Comparison of ENCODE assay signal across 2 cellular contexts in the genomic region with DNA sequence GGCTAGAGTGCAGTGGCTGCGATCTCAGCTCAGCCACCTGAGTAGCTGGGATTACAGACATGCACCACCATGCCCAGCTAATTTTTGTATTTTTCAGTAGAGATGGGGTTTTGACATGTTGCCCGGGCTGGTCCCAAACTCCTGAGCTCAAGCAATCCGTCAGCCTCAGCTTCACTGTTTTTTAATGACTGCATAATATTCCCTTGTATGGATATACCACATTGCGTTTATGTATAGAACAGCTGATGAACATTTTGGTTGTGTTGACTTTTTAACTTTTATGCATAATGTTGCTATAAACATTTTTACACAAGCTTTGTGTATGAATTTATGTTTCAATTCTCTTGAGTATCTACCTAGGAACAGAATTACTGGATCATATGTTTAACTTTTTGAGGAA.
TF ChIP-seq lines count a peak whose summit lies in the region.

No MANE protein-coding gene starts in this region.

TF ChIP-seq in SK-N-SH, 30 proteins besides CTCF, POLR2A, EP300 and RAD21 (continued from another document):
- TF ChIP-seq, protein P1, sequence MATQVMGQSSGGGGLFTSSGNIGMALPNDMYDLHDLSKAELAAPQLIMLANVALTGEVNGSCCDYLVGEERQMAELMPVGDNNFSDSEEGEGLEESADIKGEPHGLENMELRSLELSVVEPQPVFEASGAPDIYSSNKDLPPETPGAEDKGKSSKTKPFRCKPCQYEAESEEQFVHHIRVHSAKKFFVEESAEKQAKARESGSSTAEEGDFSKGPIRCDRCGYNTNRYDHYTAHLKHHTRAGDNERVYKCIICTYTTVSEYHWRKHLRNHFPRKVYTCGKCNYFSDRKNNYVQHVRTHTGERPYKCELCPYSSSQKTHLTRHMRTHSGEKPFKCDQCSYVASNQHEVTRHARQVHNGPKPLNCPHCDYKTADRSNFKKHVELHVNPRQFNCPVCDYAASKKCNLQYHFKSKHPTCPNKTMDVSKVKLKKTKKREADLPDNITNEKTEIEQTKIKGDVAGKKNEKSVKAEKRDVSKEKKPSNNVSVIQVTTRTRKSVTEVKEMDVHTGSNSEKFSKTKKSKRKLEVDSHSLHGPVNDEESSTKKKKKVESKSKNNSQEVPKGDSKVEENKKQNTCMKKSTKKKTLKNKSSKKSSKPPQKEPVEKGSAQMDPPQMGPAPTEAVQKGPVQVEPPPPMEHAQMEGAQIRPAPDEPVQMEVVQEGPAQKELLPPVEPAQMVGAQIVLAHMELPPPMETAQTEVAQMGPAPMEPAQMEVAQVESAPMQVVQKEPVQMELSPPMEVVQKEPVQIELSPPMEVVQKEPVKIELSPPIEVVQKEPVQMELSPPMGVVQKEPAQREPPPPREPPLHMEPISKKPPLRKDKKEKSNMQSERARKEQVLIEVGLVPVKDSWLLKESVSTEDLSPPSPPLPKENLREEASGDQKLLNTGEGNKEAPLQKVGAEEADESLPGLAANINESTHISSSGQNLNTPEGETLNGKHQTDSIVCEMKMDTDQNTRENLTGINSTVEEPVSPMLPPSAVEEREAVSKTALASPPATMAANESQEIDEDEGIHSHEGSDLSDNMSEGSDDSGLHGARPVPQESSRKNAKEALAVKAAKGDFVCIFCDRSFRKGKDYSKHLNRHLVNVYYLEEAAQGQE (IDR thresholded peaks at IDR 0.05; ENCODE audit: low read depth, low read length): no peak
- no peak for TF ChIP-seq FOXM1 (IDR thresholded peaks at IDR 0.05; ENCODE audit: low read depth)
- TF ChIP-seq TAF1 (IDR thresholded peaks at IDR 0.05; ENCODE audit: borderline replicate concordance, low read depth, low read length): no peak
- no peak for TF ChIP-seq RCOR1 (IDR thresholded peaks at IDR 0.05; ENCODE audit: low read length)
- no peak for TF ChIP-seq ELF1 (IDR thresholded peaks at IDR 0.05)
- no peak for TF ChIP-seq RFX5 (IDR thresholded peaks at IDR 0.05; ENCODE audit: low read length)
- TF ChIP-seq YY1 (IDR thresholded peaks at IDR 0.05; ENCODE audit: low read depth): no peak
- TF ChIP-seq, protein P2, sequence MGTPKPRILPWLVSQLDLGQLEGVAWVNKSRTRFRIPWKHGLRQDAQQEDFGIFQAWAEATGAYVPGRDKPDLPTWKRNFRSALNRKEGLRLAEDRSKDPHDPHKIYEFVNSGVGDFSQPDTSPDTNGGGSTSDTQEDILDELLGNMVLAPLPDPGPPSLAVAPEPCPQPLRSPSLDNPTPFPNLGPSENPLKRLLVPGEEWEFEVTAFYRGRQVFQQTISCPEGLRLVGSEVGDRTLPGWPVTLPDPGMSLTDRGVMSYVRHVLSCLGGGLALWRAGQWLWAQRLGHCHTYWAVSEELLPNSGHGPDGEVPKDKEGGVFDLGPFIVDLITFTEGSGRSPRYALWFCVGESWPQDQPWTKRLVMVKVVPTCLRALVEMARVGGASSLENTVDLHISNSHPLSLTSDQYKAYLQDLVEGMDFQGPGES (IDR thresholded peaks at IDR 0.05; ENCODE audit: low read depth, low read length): no peak
- TF ChIP-seq, protein P3, sequence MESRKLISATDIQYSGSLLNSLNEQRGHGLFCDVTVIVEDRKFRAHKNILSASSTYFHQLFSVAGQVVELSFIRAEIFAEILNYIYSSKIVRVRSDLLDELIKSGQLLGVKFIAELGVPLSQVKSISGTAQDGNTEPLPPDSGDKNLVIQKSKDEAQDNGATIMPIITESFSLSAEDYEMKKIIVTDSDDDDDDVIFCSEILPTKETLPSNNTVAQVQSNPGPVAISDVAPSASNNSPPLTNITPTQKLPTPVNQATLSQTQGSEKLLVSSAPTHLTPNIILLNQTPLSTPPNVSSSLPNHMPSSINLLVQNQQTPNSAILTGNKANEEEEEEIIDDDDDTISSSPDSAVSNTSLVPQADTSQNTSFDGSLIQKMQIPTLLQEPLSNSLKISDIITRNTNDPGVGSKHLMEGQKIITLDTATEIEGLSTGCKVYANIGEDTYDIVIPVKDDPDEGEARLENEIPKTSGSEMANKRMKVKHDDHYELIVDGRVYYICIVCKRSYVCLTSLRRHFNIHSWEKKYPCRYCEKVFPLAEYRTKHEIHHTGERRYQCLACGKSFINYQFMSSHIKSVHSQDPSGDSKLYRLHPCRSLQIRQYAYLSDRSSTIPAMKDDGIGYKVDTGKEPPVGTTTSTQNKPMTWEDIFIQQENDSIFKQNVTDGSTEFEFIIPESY (IDR thresholded peaks at IDR 0.05; ENCODE audit: borderline replicate concordance, low read depth): no peak
- no peak for TF ChIP-seq RXRA (IDR thresholded peaks at IDR 0.05; ENCODE audit: borderline replicate concordance, low read depth)
- TF ChIP-seq POLR2AphosphoS5 (IDR thresholded peaks at IDR 0.05; ENCODE audit: low read depth, low read length): no peak
- TF ChIP-seq SMC3 (IDR thresholded peaks at IDR 0.05; ENCODE audit: low read depth, low read length): no peak
- TF ChIP-seq MXI1 (IDR thresholded peaks at IDR 0.05; ENCODE audit: low read depth, low read length): no peak

TF ChIP-seq in HEK293, 187 proteins besides CTCF, POLR2A, EP300 and RAD21 (continued from another document):
- no peak for TF ChIP-seq ZNF16 (tag by site-specific recombination; IDR thresholded peaks at IDR 0.05; ENCODE audit: low read depth)
- TF ChIP-seq ZBTB20 (tag by site-specific recombination; IDR thresholded peaks at IDR 0.05): no peak
- TF ChIP-seq, protein P4, sequence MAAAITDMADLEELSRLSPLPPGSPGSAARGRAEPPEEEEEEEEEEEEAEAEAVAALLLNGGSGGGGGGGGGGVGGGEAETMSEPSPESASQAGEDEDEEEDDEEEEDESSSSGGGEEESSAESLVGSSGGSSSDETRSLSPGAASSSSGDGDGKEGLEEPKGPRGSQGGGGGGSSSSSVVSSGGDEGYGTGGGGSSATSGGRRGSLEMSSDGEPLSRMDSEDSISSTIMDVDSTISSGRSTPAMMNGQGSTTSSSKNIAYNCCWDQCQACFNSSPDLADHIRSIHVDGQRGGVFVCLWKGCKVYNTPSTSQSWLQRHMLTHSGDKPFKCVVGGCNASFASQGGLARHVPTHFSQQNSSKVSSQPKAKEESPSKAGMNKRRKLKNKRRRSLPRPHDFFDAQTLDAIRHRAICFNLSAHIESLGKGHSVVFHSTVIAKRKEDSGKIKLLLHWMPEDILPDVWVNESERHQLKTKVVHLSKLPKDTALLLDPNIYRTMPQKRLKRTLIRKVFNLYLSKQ (tag by site-specific recombination; IDR thresholded peaks at IDR 0.05; ENCODE audit: borderline replicate concordance): no peak
TF ChIP-seq in HEK293: peak in this region for 1.
